11 cellular contexts compared by ENCODE assay signal in the genomic region with DNA sequence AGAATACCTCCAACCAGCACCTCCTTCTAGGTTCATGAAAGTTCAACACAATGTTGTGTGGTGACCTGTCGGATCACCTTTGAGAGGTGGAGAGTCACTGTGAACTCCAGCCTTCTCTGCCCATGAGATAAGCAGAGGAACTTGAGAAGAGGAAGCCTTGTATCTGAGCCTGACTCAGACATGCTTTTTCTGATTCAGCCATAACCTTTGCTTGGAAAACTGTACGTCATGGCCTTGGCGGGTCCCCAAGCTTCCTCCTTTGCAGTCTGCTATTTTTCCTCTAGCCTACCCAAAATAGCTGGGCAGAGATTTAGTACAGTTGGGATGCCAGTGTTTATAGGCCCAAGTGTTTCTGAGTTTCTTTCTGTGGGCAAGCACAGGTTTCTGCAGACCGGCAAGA.
DNase-seq lines count a peak whose midpoint lies in the region; ATAC-seq and TF ChIP-seq lines count a peak whose summit lies in the region.
"Had no signal": no experiment of that assay in that cellular context is flagged by ENCODE, and none has a peak within 500 bp of the region (broad histone marks: within the 10 kb centered on the region; RNA-seq: fewer than 3 reads in every experiment).

No MANE protein-coding gene starts in this region.

- H3K27me3 Mint-ChIP-seq in stimulated activated naive B cell treated with anti-CD40 and anti-IgM and Interleukin-4, amounts not matched to agents 10 μg/mL and 1 μg/mL and 100 μg/mL, for 72 hours = peaks cover 6% of the 10 kb centered on the region in 2 donors
- H3K27me3 Mint-ChIP-seq in HFFc6 (ENCODE audit: insufficient read depth) = no peaks in the 10 kb centered on the region; the same call in 1 of the 2 replicates

- POLR2A ChIA-PET in SK-N-SH (lab: Yijun Ruan, JAX) = no interaction called here

- H2AFZ ChIP-seq in SK-N-SH (ENCODE audit: low read depth) = no peak overlapping the region
- H2AFZ ChIP-seq: GM23338 had no signal

- WGBS in SK-N-SH (ENCODE audit: low lambda C conversion rate) = 90% methylated on average over 4 of the region's 4 CpGs
- 2 to 4% methylated on average over 4 of the region's 4 CpGs for WGBS in aorta, 2 donors

- H3K4me1 Mint-ChIP-seq in stimulated activated naive B cell treated with anti-CD40 and anti-IgM and Interleukin-4, amounts not matched to agents 10 μg/mL and 1 μg/mL and 100 μg/mL, for 72 hours = peaks cover 15 to 31% of the 10 kb centered on the region in 2 donors
- H3K4me1 Mint-ChIP-seq in HFFc6 (ENCODE audit: low read depth) = no peaks in the 10 kb centered on the region

- no peak overlapping the region for H3K27ac ChIP-seq in SK-N-SH (ENCODE audit: low read depth in 2 of 2, low read length in 1 of 2)
- peak overlapping the region; percentile 95 to 98 for H3K27ac ChIP-seq in aorta (ENCODE audit: low read depth in 1 of 2, low read length in 2 of 2)
- H3K27ac ChIP-seq: A549 had no signal

- H3K9me2 ChIP-seq in SK-N-SH = no peaks in the 10 kb centered on the region

- no peaks in the 10 kb centered on the region for H3K36me3 ChIP-seq in SK-N-SH (replicated peaks in 1 of 2; ENCODE audit: control insufficient read depth in 1 of 2, insufficient read depth in 2 of 2, low read length in 1 of 2)
- no peaks in the 10 kb centered on the region for H3K36me3 ChIP-seq in mucosa of descending colon (ENCODE audit: low read depth)
- H3K36me3 ChIP-seq in aorta (ENCODE audit: control insufficient read depth in 1 of 2, insufficient read depth in 2 of 2, low read length in 1 of 2) = no peaks in the 10 kb centered on the region

- no peak overlapping the region for H3K4me2 ChIP-seq in SK-N-SH
- H3K4me2 ChIP-seq: A549, GM23338 had no signal

- H3K4me3 Mint-ChIP-seq in stimulated activated naive B cell treated with anti-CD40 and anti-IgM and Interleukin-4, amounts not matched to agents 10 μg/mL and 1 μg/mL and 100 μg/mL, for 72 hours = no peak overlapping the region
- H3K4me3 Mint-ChIP-seq in HFFc6 = no peak overlapping the region
- H3K4me3 Mint-ChIP-seq: GM23338 had no signal

- CTCF ChIA-PET in SK-N-SH (lab: Yijun Ruan, JAX) = interaction anchor here (1.0 kb wide), 1 partner anchor 143 kb away, joined by 3 read pairs; no protein-coding TSS in a partner anchor

- no peak overlapping the region for H3K4me3 ChIP-seq in SK-N-SH (ENCODE audit: low read depth in 2 of 2, low read length in 1 of 2)
- H3K4me3 ChIP-seq in mucosa of descending colon = no peak overlapping the region
- H3K4me3 ChIP-seq in aorta (ENCODE audit: low read length in 2 of 2) = no peak overlapping the region
- H3K4me3 ChIP-seq: A549, GM23338 had no signal

- ATAC-seq in SK-N-SH treated with all-trans-retinoic acid at 6 μM for 48 hours (peak; percentile 59; the same call in 2 of the 3 replicates), mucosa of descending colon (peak; percentile 35), aorta (ENCODE audit: low FRiP score) (peak; percentile 87)
- no peak for ATAC-seq in stimulated activated naive B cell treated with anti-CD40 and anti-IgM and Interleukin-4, amounts not matched to agents 10 μg/mL and 1 μg/mL and 100 μg/mL, for 72 hours (replicated peaks)
- ATAC-seq: A549, GM23338 had no signal

- H3K27ac Mint-ChIP-seq in stimulated activated naive B cell treated with anti-CD40 and anti-IgM and Interleukin-4, amounts not matched to agents 10 μg/mL and 1 μg/mL and 100 μg/mL, for 72 hours = no peak overlapping the region
- H3K27ac Mint-ChIP-seq in HFFc6 = no peak overlapping the region
- H3K27ac Mint-ChIP-seq: GM23338 had no signal

- H3K9ac ChIP-seq in SK-N-SH = no peak overlapping the region

- intact Hi-C loops in mucosa of descending colon (cut with DNase I, micrococcal nuclease) = loop anchor here in 1 of 2 donors (10.0 kb wide), 1 partner anchor 130 kb away; no protein-coding TSS in a partner anchor
- intact Hi-C loops in aorta (cut with DNase I) = no loop called here

- H4K20me1 ChIP-seq in SK-N-SH (ENCODE audit: insufficient read depth) = no peaks in the 10 kb centered on the region

- TF ChIP-seq EP300 in SK-N-SH (IDR thresholded peaks at IDR 0.05; ENCODE audit: borderline replicate concordance in 1 of 2, low read depth in 1 of 2, low read length in 1 of 2) = no peak

- H3K27me3 ChIP-seq in SK-N-SH (ENCODE audit: insufficient read depth) (no peaks in the 10 kb centered on the region), aorta (ENCODE audit: control insufficient read depth in 1 of 2, insufficient read depth in 2 of 2, low read length in 1 of 2) (no peaks in the 10 kb centered on the region)

- no peaks in the 10 kb centered on the region for H3K36me3 Mint-ChIP-seq in stimulated activated naive B cell treated with anti-CD40 and anti-IgM and Interleukin-4, amounts not matched to agents 10 μg/mL and 1 μg/mL and 100 μg/mL, for 72 hours
- no peaks in the 10 kb centered on the region for H3K36me3 Mint-ChIP-seq in HFFc6 (ENCODE audit: low read depth)

- DNase-seq in SK-N-SH = no peak
- peak; percentile 76 for DNase-seq in fibroblast of peridontal ligament (ENCODE audit: extremely low read depth)
- peak in 2 of 3 donors; percentile 27 to 30 for DNase-seq in mucosa of descending colon
- DNase-seq in aorta = peak; percentile 95 to 96
- no peak for DNase-seq in stimulated activated naive B cell treated with anti-CD40 and anti-IgM and Interleukin-4, amounts not matched to agents 10 μg/mL and 1 μg/mL and 100 μg/mL, for 72 hours
- no peak for DNase-seq in RKO (ENCODE audit: low spot score)
- DNase-seq in HFFc6 = no peak
- DNase-seq: NCI-H1105 had no signal

- no peaks in the 10 kb centered on the region; a peak in 1 of 4 replicates for H3K4me1 ChIP-seq in SK-N-SH (ENCODE audit: control insufficient read depth in 1 of 2, insufficient read depth in 2 of 2, low read depth in 1 of 2, low read length in 1 of 2)
- no peaks in the 10 kb centered on the region for H3K4me1 ChIP-seq in mucosa of descending colon (ENCODE audit: low read depth)
- H3K4me1 ChIP-seq in aorta (ENCODE audit: control insufficient read depth in 1 of 2, insufficient read depth in 2 of 2, low read length in 2 of 2) = peaks cover 2 to 4% of the 10 kb centered on the region in 2 donors
- H3K4me1 ChIP-seq: A549 had no signal

- no peak for TF ChIP-seq RAD21 in SK-N-SH (IDR thresholded peaks at IDR 0.05; ENCODE audit: low read length)

- H3K79me2 ChIP-seq in SK-N-SH (ENCODE audit: insufficient read depth) = no peaks in the 10 kb centered on the region

- H3K9me3 ChIP-seq in SK-N-SH (no peaks in the 10 kb centered on the region), mucosa of descending colon (no peaks in the 10 kb centered on the region), aorta (ENCODE audit: control insufficient read depth, low read length) (no peaks in the 10 kb centered on the region)
- H3K9me3 ChIP-seq: A549 had no signal

- H3K9me3 Mint-ChIP-seq in stimulated activated naive B cell treated with anti-CD40 and anti-IgM and Interleukin-4, amounts not matched to agents 10 μg/mL and 1 μg/mL and 100 μg/mL, for 72 hours = no peaks in the 10 kb centered on the region
- H3K9me3 Mint-ChIP-seq in HFFc6 = peaks cover 43% of the 10 kb centered on the region
- H3K9me3 Mint-ChIP-seq: GM23338 had no signal

- H3F3A ChIP-seq in SK-N-SH (replicated peaks; ENCODE audit: insufficient read depth) = no peaks in the 10 kb centered on the region

- TF ChIP-seq CTCF in SK-N-SH (IDR thresholded peaks at IDR 0.05) (no peak), mucosa of descending colon (IDR thresholded peaks at IDR 0.05) (no peak), HFFc6 (IDR thresholded peaks at IDR 0.05) (no peak)

TF ChIP-seq in SK-N-SH treated with all-trans-retinoic acid at 6 μM for 48 hours, 23 proteins besides CTCF, POLR2A, EP300 and RAD21 (continues in another document):
- TF ChIP-seq ESRRG (CRISPR knock-in tag; IDR thresholded peaks at IDR 0.05) (no peak), ISL1 (CRISPR knock-in tag; IDR thresholded peaks at IDR 0.05) (no peak), OSR1 (CRISPR knock-in tag; IDR thresholded peaks at IDR 0.05) (no peak), ZFP30 (CRISPR knock-in tag; IDR thresholded peaks at IDR 0.05) (no peak)
- TF ChIP-seq, protein P1, sequence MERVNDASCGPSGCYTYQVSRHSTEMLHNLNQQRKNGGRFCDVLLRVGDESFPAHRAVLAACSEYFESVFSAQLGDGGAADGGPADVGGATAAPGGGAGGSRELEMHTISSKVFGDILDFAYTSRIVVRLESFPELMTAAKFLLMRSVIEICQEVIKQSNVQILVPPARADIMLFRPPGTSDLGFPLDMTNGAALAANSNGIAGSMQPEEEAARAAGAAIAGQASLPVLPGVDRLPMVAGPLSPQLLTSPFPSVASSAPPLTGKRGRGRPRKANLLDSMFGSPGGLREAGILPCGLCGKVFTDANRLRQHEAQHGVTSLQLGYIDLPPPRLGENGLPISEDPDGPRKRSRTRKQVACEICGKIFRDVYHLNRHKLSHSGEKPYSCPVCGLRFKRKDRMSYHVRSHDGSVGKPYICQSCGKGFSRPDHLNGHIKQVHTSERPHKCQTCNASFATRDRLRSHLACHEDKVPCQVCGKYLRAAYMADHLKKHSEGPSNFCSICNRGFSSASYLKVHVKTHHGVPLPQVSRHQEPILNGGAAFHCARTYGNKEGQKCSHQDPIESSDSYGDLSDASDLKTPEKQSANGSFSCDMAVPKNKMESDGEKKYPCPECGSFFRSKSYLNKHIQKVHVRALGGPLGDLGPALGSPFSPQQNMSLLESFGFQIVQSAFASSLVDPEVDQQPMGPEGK (CRISPR knock-in tag; IDR thresholded peaks at IDR 0.05; ENCODE audit: borderline replicate concordance) = no peak

TF ChIP-seq in SK-N-SH, 30 proteins besides CTCF, POLR2A, EP300 and RAD21 (continues in another document):
- TF ChIP-seq CHD2 (IDR thresholded peaks at IDR 0.05; ENCODE audit: low read length, partially characterized antibody) (no peak), RXRA (IDR thresholded peaks at IDR 0.05; ENCODE audit: borderline replicate concordance, low read depth) (no peak), POLR2AphosphoS5 (IDR thresholded peaks at IDR 0.05; ENCODE audit: low read depth, low read length) (no peak), FOSL2 (IDR thresholded peaks at IDR 0.05; ENCODE audit: borderline replicate concordance, low read depth) (no peak), NFIC (IDR thresholded peaks at IDR 0.05; ENCODE audit: borderline replicate concordance) (no peak)
- TF ChIP-seq, protein P2, sequence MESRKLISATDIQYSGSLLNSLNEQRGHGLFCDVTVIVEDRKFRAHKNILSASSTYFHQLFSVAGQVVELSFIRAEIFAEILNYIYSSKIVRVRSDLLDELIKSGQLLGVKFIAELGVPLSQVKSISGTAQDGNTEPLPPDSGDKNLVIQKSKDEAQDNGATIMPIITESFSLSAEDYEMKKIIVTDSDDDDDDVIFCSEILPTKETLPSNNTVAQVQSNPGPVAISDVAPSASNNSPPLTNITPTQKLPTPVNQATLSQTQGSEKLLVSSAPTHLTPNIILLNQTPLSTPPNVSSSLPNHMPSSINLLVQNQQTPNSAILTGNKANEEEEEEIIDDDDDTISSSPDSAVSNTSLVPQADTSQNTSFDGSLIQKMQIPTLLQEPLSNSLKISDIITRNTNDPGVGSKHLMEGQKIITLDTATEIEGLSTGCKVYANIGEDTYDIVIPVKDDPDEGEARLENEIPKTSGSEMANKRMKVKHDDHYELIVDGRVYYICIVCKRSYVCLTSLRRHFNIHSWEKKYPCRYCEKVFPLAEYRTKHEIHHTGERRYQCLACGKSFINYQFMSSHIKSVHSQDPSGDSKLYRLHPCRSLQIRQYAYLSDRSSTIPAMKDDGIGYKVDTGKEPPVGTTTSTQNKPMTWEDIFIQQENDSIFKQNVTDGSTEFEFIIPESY (IDR thresholded peaks at IDR 0.05; ENCODE audit: borderline replicate concordance, low read depth) = no peak

Comparison
In these comparisons a context has a peak if more than half of its experiments do, and no peak if none do; other contexts are left out.
1. ATAC-seq: peak in SK-N-SH treated with all-trans-retinoic acid at 6 μM for 48 hours (single experiment), mucosa of descending colon (single experiment) and aorta (single experiment); none in stimulated activated naive B cell treated with anti-CD40 and anti-IgM and Interleukin-4, amounts not matched to agents 10 μg/mL and 1 μg/mL and 100 μg/mL, for 72 hours (0 of 2).
2. DNase-seq: peak in fibroblast of peridontal ligament (single experiment), mucosa of descending colon (2 of 3) and aorta (2 of 2); none in SK-N-SH (single experiment), stimulated activated naive B cell treated with anti-CD40 and anti-IgM and Interleukin-4, amounts not matched to agents 10 μg/mL and 1 μg/mL and 100 μg/mL, for 72 hours (single experiment), RKO (single experiment) and HFFc6 (single experiment).
3. H3K27ac ChIP-seq: peak in aorta (2 of 2); none in SK-N-SH (0 of 2).